19 cellular contexts compared by ENCODE assay signal in genomic region chr20:47377122-47377722, GRCh38. TPM values are rescaled to one million over a fixed set of nuclear protein-coding genes. Genes with fewer than 3 reads are reported as not detected.
A peak's percentile ranks its signal among the peaks of the same experiment; 100 is the strongest.
DNase-seq lines count a peak whose midpoint lies in the region; ATAC-seq and TF ChIP-seq lines count a peak whose summit lies in the region.
"Had no signal": no experiment of that assay in that cellular context is flagged by ENCODE, and none has a peak within 500 bp of the region (broad histone marks: within the 10 kb centered on the region; RNA-seq: fewer than 3 reads in every experiment).

No MANE protein-coding gene starts in this region.

- H3K4ac ChIP-seq in IMR-90 (ENCODE audit: low read depth, low read length), result no peak overlapping the region; the same call in 1 of the 2 replicates

- CTCF ChIA-PET in IMR-90 (lab: Yijun Ruan, JAX) (interaction anchor here (0.7 kb wide), 2 partner anchors 21 to 111 kb away, joined by 3 to 4 read pairs; no protein-coding TSS in a partner anchor), MCF 10A (lab: Yijun Ruan, JAX) (interaction anchor here (0.5 to 12.4 kb wide), 16 partner anchors 10 to 617 kb away, joined by 3 to 581 read pairs (median 4); partner anchors contain the start of gene ZMYND8)

- peaks cover 12% of the 10 kb centered on the region; the same call in 1 of the 2 replicates for H3K9me1 ChIP-seq in IMR-90 (ENCODE audit: insufficient read depth, low read length)

- in situ Hi-C loops in IMR-90 (cut with MboI; ENCODE audit: low sequenced_read_pairs), result no loop called here

- peak overlapping the region; percentile 73 for H3K27ac Mint-ChIP-seq in MCF 10A (ENCODE audit: low read depth, unreplicated experiment)
- H3K27ac Mint-ChIP-seq: progenitor cell of endocrine pancreas had no signal

- no TSS peak for BruUV-seq in IMR-90 (replicated peaks; lab: Mats Ljungman, UMichigan)
- no TSS peak for BruUV-seq in MCF 10A (replicated peaks; lab: Mats Ljungman, UMichigan)

- no peaks in the 10 kb centered on the region for H3K27me3 ChIP-seq in IMR-90 (ENCODE audit: control insufficient read depth, insufficient read depth, low read length)
- no peaks in the 10 kb centered on the region for H3K27me3 ChIP-seq in osteoblast (ENCODE audit: insufficient read depth, low read length)
- H3K27me3 ChIP-seq: BE2C had no signal

- H2AK5ac ChIP-seq in IMR-90 (ENCODE audit: low read depth, low read length), result no peak overlapping the region

- no peak overlapping the region for H3K9ac ChIP-seq in IMR-90 (ENCODE audit: low read depth, low read length)

- H4K5ac ChIP-seq in IMR-90 (ENCODE audit: low read depth, low read length), result no peak overlapping the region

- 0 out of 3 replicates have a peak, but pooled peaks have one; percentile 23 for TF ChIP-seq CTCF in GM12872 (IDR thresholded peaks at IDR 0.05; ENCODE audit: insufficient read depth, low read depth, low read length)
- no peak for TF ChIP-seq CTCF in IMR-90 (conservative IDR thresholded peaks at IDR 0.05; ENCODE audit: low read depth, low read length)
- TF ChIP-seq CTCF in MCF 10A (IDR thresholded peaks at IDR 0.05; ENCODE audit: unreplicated experiment), result no peak
- no peak for TF ChIP-seq CTCF in osteoblast (IDR thresholded peaks at IDR 0.05; ENCODE audit: extremely low read depth, low read depth, low read length)

- H2BK5ac ChIP-seq in IMR-90 (ENCODE audit: low read depth, low read length, poor library complexity, severe bottlenecking), result no peak overlapping the region

- no peak for TF ChIP-seq POLR2A in IMR-90 (IDR thresholded peaks at IDR 0.05; ENCODE audit: low read depth, low read length)

- no peak overlapping the region for H3K23ac ChIP-seq in IMR-90 (ENCODE audit: low read depth, low read length)

- peaks cover 6% of the 10 kb centered on the region for H3K4me1 ChIP-seq in IMR-90 (ENCODE audit: control insufficient read depth, insufficient read depth, low read length)
- H3K4me1 ChIP-seq in osteoblast (ENCODE audit: insufficient read depth, low read length), result peaks cover 18% of the 10 kb centered on the region
- H3K4me1 ChIP-seq: BE2C had no signal

- no peak overlapping the region for H3K56ac ChIP-seq in IMR-90 (ENCODE audit: extremely low read depth, insufficient read depth, low read length)

- no peak overlapping the region for H2AK9ac ChIP-seq in IMR-90 (replicated peaks; ENCODE audit: low read depth, low read length, poor library complexity)

- H3K79me2 ChIP-seq in osteoblast (ENCODE audit: insufficient read depth, low read length), result no peaks in the 10 kb centered on the region

- H3K27ac ChIP-seq in IMR-90 (ENCODE audit: insufficient read depth, low read length) (no peak overlapping the region), osteoblast (ENCODE audit: low read depth, low read length) (no peak overlapping the region)

- H2BK15ac ChIP-seq in IMR-90 (ENCODE audit: low read depth, low read length), result no peak overlapping the region

- no peaks in the 10 kb centered on the region for H3K36me3 ChIP-seq in IMR-90 (ENCODE audit: control insufficient read depth, insufficient read depth, low read length)
- no peaks in the 10 kb centered on the region for H3K36me3 ChIP-seq in osteoblast (ENCODE audit: insufficient read depth, low read length)
- H3K36me3 ChIP-seq: BE2C had no signal

- no peak overlapping the region for H3K4me3 Mint-ChIP-seq in MCF 10A (ENCODE audit: unreplicated experiment)

- H3K4me3 ChIP-seq in IMR-90 (ENCODE audit: insufficient read depth, low read depth, low read length) (no peak overlapping the region), osteoblast (ENCODE audit: insufficient read depth, low read length) (no peak overlapping the region)

- ATAC-seq in IMR-90 (ENCODE audit: low read depth), result no peak
- no peak for ATAC-seq in HG02970 (IDR thresholded peaks at IDR 0.05; ENCODE audit: low FRiP score, unreplicated experiment)
- no peak for ATAC-seq in HG03439 (IDR thresholded peaks at IDR 0.05; ENCODE audit: unreplicated experiment)
- ATAC-seq: left colon had no signal

- DNase-seq in IMR-90 (no peak), MCF 10A (ENCODE audit: unreplicated experiment) (peak; percentile 82), osteoblast (ENCODE audit: insufficient read length, low spot score, missing footprints) (no peak), Kasumi-1 (lab: John Stamatoyannopoulos, UW) (no peak), SK-N-DZ (ENCODE audit: low spot score) (no peak)
- DNase-seq: activated CD4-positive, alpha-beta T cell treated with anti-CD3 and anti-CD28 coated beads, Interleukin-2, amount 50 U/mL, for 48 hours; amygdala; BE2C; DND-41; hypothalamus; left colon; NCI-H2029; NCI-H748 treated with DMSO at 0.1 percent for 48 hours; stimulated activated CD4-positive, alpha-beta T cell treated with anti-CD3 and anti-CD28 coated beads, Interleukin-12 subunit alpha, Interleukin-12 subunit beta, amount 100 ng/mL, for 4 hours; T1000 had no signal

- H3K4me2 ChIP-seq in IMR-90 (ENCODE audit: low read depth, low read length) (no peak overlapping the region), osteoblast (ENCODE audit: insufficient read depth, low read length) (no peak overlapping the region)

- peak overlapping the region in 1 of 2 experiments; percentile 3; a peak in 1 of 4 replicates for H4K8ac ChIP-seq in IMR-90 (ENCODE audit: low read depth in 2 of 2, low read length in 2 of 2)

- dilution Hi-C loops in IMR-90 (cut with HindIII; ENCODE audit: low sequenced_read_pairs, unreplicated experiment), result loop anchor here (25.0 kb wide), 1 partner anchor 115 kb away; no protein-coding TSS in a partner anchor

- intact Hi-C loops in IMR-90 (cut with micrococcal nuclease), result no loop called here
- intact Hi-C loops in MCF 10A (cut with micrococcal nuclease), result no loop called here

- WGBS in IMR-90 (ENCODE audit: extremely low coverage in 2 of 2, insufficient read length in 1 of 2), 2 experiments, result 80% methylated on average over 2 of the region's 4 CpGs; no CpG with 5 or more reads in 1 of the 2 experiments

- H4K20me1 ChIP-seq in IMR-90 (ENCODE audit: insufficient read depth, low read length), result no peaks in the 10 kb centered on the region
- no peaks in the 10 kb centered on the region for H4K20me1 ChIP-seq in osteoblast (ENCODE audit: insufficient read depth, low read length)

- no peaks in the 10 kb centered on the region for H3K79me1 ChIP-seq in IMR-90 (ENCODE audit: low read depth in 1 of 2, low read length in 2 of 2)

- no peak for TF ChIP-seq RAD21 in IMR-90 (IDR thresholded peaks at IDR 0.05; ENCODE audit: low read length)

- H2AFZ ChIP-seq in IMR-90 (replicated peaks; ENCODE audit: low read length, poor library complexity), result no peak overlapping the region
- peak overlapping the region; percentile 51 for H2AFZ ChIP-seq in osteoblast (ENCODE audit: low read length)

- POLR2A ChIA-PET in IMR-90 (lab: Charles Lee; ENCODE audit: unreplicated experiment) (no interaction called here), MCF 10A (lab: Yijun Ruan, JAX) (interaction anchor here (0.6 to 10.8 kb wide), 29 partner anchors 8 to 885 kb away, joined by 3 to 307 read pairs (median 4); partner anchors contain the start of genes NCOA3 and ZMYND8)

- no peak overlapping the region; the same call in none of the 2 replicates for H2BK120ac ChIP-seq in IMR-90 (ENCODE audit: low read depth, low read length)

- H3K9me3 Mint-ChIP-seq in MCF 10A (ENCODE audit: unreplicated experiment), result no peaks in the 10 kb centered on the region

- H3K36me3 Mint-ChIP-seq in MCF 10A (ENCODE audit: insufficient read depth, unreplicated experiment), result no peaks in the 10 kb centered on the region

- H3K27me3 Mint-ChIP-seq in MCF 10A (ENCODE audit: insufficient read depth, unreplicated experiment), result no peaks in the 10 kb centered on the region
- H3K27me3 Mint-ChIP-seq: progenitor cell of endocrine pancreas had no signal

- no peak overlapping the region for H4K91ac ChIP-seq in IMR-90 (ENCODE audit: insufficient read depth, low read depth, low read length)

- H3K9me3 ChIP-seq in IMR-90 (ENCODE audit: control insufficient read depth, insufficient read depth, low read length) (no peaks in the 10 kb centered on the region), osteoblast (ENCODE audit: low read depth, low read length) (no peaks in the 10 kb centered on the region)
- H3K9me3 ChIP-seq: BE2C had no signal

- H3K14ac ChIP-seq in IMR-90 (replicated peaks; ENCODE audit: low read depth, low read length), result no peak overlapping the region

- no peak overlapping the region for H3K18ac ChIP-seq in IMR-90 (ENCODE audit: low read depth, low read length)

- peaks cover 17% of the 10 kb centered on the region for H3K4me1 Mint-ChIP-seq in MCF 10A (ENCODE audit: insufficient read depth, unreplicated experiment)

- H2BK20ac ChIP-seq in IMR-90 (ENCODE audit: low read depth, low read length), result peak overlapping the region; percentile 38; the same call in 1 of the 2 replicates

TF ChIP-seq in IMR-90, 13 proteins besides CTCF, POLR2A, EP300 and RAD21:
- TF ChIP-seq RCOR1 (IDR thresholded peaks at IDR 0.05; ENCODE audit: insufficient replicate concordance, low read length) (no peak), MAZ (IDR thresholded peaks at IDR 0.05; ENCODE audit: borderline replicate concordance, low read depth, low read length) (no peak), USF2 (IDR thresholded peaks at IDR 0.05; ENCODE audit: low read depth, low read length) (no peak), MAFK (IDR thresholded peaks at IDR 0.05; ENCODE audit: low read depth, low read length) (no peak), FOS (IDR thresholded peaks at IDR 0.05; ENCODE audit: low read depth, low read length) (no peak)

RNA-seq across cellular contexts. Expression of gene ZMYND8, which starts 20.7 kb away (rescaled TPM):
- total RNA-seq in IMR-90 (2012; rRNA removed) (23.6 and 24.0 TPM in 2 replicates), MCF 10A (2022) (126 and 127 TPM in 2 replicates), osteoblast (13.6 and 18.8 TPM in 2 replicates)
- 28.2 and 28.3 TPM in 2 replicates for polyA plus RNA-seq in IMR-90 (2012; rRNA removed)
- polyA plus RNA-seq in IMR-90 (2012; cell fraction: cytosol; rRNA removed), result 12.6 and 14.1 TPM in 2 replicates
- 43.6 and 72.5 TPM in 2 replicates for polyA plus RNA-seq in IMR-90 (2012; cell fraction: nucleus; rRNA removed; ENCODE audit: low replicate concordance)
- polyA plus RNA-seq in SK-N-DZ (2014; cell fraction: cytosol; rRNA removed), result 44.5 and 55.5 TPM in 2 replicates
- 49.4 and 91.3 TPM in 2 replicates for polyA plus RNA-seq in SK-N-DZ (2014; cell fraction: nucleus; rRNA removed)
